Comparison of ENCODE assay signal across 1 cellular context in the genomic region with DNA sequence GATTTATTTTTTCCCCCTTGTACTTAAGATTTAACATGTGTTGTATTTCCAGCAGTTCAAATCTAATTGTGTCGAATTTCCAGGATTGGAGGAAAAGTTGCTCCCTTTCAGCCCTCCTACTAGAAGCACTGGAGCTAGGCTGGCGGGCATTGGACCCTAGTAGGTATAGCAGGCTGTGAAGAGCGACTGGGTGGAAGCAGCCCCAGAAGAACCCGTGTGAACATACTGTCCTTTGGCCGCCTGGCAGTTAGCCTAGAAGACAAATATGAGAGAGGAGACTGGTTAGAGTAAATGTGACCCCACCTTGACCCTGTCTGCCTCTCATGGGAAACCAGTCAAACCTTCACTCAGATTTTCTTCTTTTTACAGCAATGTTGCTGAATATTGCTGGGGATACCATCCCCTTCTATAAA.
TF ChIP-seq lines count a peak whose summit lies in the region.

No MANE protein-coding gene starts in this region.

TF ChIP-seq in HepG2, 621 proteins besides CTCF, POLR2A, EP300 and RAD21 (continued from another document and continues in another):
- TF ChIP-seq ZNF589 (CRISPR knock-in tag; conservative IDR thresholded peaks at IDR 0.05) (no peak), SP5 (CRISPR knock-in tag; IDR thresholded peaks at IDR 0.05; ENCODE audit: borderline replicate concordance, low read depth) (no peak), HMGA1 (CRISPR knock-in tag; conservative IDR thresholded peaks at IDR 0.05) (no peak), ZNF552 (CRISPR knock-in tag; IDR thresholded peaks at IDR 0.05; ENCODE audit: borderline replicate concordance) (no peak), ZIK1 (CRISPR knock-in tag; IDR thresholded peaks at IDR 0.05; ENCODE audit: borderline replicate concordance, low read depth) (no peak), BRD4 (CRISPR knock-in tag; IDR thresholded peaks at IDR 0.05) (no peak), ZSCAN31 (CRISPR knock-in tag; IDR thresholded peaks at IDR 0.05; ENCODE audit: low read depth) (peak; percentile 83; the same call in 1 of the 2 replicates), ZNF460 (CRISPR knock-in tag; IDR thresholded peaks at IDR 0.05; ENCODE audit: borderline replicate concordance) (no peak), RNF2 (conservative IDR thresholded peaks at IDR 0.05; ENCODE audit: low read depth) (no peak), RBM39 (IDR thresholded peaks at IDR 0.05; ENCODE audit: low read depth, low read length, poor library complexity, severe bottlenecking) (no peak), ARNTL (CRISPR knock-in tag; IDR thresholded peaks at IDR 0.05) (peak; percentile 34; the same call in 1 of the 2 replicates), ZNF253 (CRISPR knock-in tag; IDR thresholded peaks at IDR 0.05; ENCODE audit: borderline replicate concordance) (no peak), FOXO1 (CRISPR knock-in tag; IDR thresholded peaks at IDR 0.05) (peak; percentile 70; the same call in 1 of the 2 replicates), ZNF556 (CRISPR knock-in tag; IDR thresholded peaks at IDR 0.05; ENCODE audit: borderline replicate concordance) (no peak; the same call in 1 of the 2 replicates), ZNF44 (CRISPR knock-in tag; IDR thresholded peaks at IDR 0.05) (peak; percentile 87), GTF3A (CRISPR knock-in tag; conservative IDR thresholded peaks at IDR 0.05) (no peak), ZNF501 (CRISPR knock-in tag; IDR thresholded peaks at IDR 0.05) (peak; percentile 36; the same call in 1 of the 2 replicates), BORCS8-MEF2B (CRISPR knock-in tag; IDR thresholded peaks at IDR 0.05) (peak; percentile 74), ZMYM2 (CRISPR knock-in tag; IDR thresholded peaks at IDR 0.05) (no peak), ZZZ3 (CRISPR knock-in tag; IDR thresholded peaks at IDR 0.05; ENCODE audit: borderline replicate concordance) (no peak), JUND (CRISPR knock-in tag; IDR thresholded peaks at IDR 0.05) (no peak), SIN3A (IDR thresholded peaks at IDR 0.05; ENCODE audit: borderline replicate concordance, low read depth, low read length) (no peak), TARDBP (CRISPR knock-in tag; IDR thresholded peaks at IDR 0.05) (peak; percentile 88), ZNF546 (CRISPR knock-in tag; conservative IDR thresholded peaks at IDR 0.05) (no peak), ZNF850 (CRISPR knock-in tag; conservative IDR thresholded peaks at IDR 0.05) (no peak), TBP (CRISPR knock-in tag; IDR thresholded peaks at IDR 0.05) (no peak), ZNF577 (CRISPR knock-in tag; IDR thresholded peaks at IDR 0.05; ENCODE audit: borderline replicate concordance, low read depth) (no peak), ZNF747 (CRISPR knock-in tag; IDR thresholded peaks at IDR 0.05; ENCODE audit: borderline replicate concordance) (no peak), TOPORS (CRISPR knock-in tag; IDR thresholded peaks at IDR 0.05) (0 out of 2 replicates have a peak, but pooled peaks have one; percentile 47), ZNF737 (CRISPR knock-in tag; IDR thresholded peaks at IDR 0.05; ENCODE audit: borderline replicate concordance) (no peak), GZF1 (CRISPR knock-in tag; IDR thresholded peaks at IDR 0.05) (no peak), CENPT (CRISPR knock-in tag; IDR thresholded peaks at IDR 0.05; ENCODE audit: low read depth) (no peak), SNAI1 (CRISPR knock-in tag; IDR thresholded peaks at IDR 0.05; ENCODE audit: borderline replicate concordance) (no peak)
- TF ChIP-seq, protein P1, sequence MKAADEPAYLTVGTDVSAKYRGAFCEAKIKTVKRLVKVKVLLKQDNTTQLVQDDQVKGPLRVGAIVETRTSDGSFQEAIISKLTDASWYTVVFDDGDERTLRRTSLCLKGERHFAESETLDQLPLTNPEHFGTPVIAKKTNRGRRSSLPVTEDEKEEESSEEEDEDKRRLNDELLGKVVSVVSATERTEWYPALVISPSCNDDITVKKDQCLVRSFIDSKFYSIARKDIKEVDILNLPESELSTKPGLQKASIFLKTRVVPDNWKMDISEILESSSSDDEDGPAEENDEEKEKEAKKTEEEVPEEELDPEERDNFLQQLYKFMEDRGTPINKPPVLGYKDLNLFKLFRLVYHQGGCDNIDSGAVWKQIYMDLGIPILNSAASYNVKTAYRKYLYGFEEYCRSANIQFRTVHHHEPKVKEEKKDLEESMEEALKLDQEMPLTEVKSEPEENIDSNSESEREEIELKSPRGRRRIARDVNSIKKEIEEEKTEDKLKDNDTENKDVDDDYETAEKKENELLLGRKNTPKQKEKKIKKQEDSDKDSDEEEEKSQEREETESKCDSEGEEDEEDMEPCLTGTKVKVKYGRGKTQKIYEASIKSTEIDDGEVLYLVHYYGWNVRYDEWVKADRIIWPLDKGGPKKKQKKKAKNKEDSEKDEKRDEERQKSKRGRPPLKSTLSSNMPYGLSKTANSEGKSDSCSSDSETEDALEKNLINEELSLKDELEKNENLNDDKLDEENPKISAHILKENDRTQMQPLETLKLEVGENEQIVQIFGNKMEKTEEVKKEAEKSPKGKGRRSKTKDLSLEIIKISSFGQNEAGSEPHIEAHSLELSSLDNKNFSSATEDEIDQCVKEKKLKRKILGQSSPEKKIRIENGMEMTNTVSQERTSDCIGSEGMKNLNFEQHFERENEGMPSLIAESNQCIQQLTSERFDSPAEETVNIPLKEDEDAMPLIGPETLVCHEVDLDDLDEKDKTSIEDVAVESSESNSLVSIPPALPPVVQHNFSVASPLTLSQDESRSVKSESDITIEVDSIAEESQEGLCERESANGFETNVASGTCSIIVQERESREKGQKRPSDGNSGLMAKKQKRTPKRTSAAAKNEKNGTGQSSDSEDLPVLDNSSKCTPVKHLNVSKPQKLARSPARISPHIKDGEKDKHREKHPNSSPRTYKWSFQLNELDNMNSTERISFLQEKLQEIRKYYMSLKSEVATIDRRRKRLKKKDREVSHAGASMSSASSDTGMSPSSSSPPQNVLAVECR (CRISPR knock-in tag; IDR thresholded peaks at IDR 0.05; ENCODE audit: borderline replicate concordance), result peak; percentile 47; the same call in 1 of the 2 replicates
- TF ChIP-seq, protein P2, sequence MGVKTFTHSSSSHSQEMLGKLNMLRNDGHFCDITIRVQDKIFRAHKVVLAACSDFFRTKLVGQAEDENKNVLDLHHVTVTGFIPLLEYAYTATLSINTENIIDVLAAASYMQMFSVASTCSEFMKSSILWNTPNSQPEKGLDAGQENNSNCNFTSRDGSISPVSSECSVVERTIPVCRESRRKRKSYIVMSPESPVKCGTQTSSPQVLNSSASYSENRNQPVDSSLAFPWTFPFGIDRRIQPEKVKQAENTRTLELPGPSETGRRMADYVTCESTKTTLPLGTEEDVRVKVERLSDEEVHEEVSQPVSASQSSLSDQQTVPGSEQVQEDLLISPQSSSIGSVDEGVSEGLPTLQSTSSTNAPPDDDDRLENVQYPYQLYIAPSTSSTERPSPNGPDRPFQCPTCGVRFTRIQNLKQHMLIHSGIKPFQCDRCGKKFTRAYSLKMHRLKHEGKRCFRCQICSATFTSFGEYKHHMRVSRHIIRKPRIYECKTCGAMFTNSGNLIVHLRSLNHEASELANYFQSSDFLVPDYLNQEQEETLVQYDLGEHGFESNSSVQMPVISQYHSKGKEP (CRISPR knock-in tag; IDR thresholded peaks at IDR 0.05), result no peak
- TF ChIP-seq, protein P3, sequence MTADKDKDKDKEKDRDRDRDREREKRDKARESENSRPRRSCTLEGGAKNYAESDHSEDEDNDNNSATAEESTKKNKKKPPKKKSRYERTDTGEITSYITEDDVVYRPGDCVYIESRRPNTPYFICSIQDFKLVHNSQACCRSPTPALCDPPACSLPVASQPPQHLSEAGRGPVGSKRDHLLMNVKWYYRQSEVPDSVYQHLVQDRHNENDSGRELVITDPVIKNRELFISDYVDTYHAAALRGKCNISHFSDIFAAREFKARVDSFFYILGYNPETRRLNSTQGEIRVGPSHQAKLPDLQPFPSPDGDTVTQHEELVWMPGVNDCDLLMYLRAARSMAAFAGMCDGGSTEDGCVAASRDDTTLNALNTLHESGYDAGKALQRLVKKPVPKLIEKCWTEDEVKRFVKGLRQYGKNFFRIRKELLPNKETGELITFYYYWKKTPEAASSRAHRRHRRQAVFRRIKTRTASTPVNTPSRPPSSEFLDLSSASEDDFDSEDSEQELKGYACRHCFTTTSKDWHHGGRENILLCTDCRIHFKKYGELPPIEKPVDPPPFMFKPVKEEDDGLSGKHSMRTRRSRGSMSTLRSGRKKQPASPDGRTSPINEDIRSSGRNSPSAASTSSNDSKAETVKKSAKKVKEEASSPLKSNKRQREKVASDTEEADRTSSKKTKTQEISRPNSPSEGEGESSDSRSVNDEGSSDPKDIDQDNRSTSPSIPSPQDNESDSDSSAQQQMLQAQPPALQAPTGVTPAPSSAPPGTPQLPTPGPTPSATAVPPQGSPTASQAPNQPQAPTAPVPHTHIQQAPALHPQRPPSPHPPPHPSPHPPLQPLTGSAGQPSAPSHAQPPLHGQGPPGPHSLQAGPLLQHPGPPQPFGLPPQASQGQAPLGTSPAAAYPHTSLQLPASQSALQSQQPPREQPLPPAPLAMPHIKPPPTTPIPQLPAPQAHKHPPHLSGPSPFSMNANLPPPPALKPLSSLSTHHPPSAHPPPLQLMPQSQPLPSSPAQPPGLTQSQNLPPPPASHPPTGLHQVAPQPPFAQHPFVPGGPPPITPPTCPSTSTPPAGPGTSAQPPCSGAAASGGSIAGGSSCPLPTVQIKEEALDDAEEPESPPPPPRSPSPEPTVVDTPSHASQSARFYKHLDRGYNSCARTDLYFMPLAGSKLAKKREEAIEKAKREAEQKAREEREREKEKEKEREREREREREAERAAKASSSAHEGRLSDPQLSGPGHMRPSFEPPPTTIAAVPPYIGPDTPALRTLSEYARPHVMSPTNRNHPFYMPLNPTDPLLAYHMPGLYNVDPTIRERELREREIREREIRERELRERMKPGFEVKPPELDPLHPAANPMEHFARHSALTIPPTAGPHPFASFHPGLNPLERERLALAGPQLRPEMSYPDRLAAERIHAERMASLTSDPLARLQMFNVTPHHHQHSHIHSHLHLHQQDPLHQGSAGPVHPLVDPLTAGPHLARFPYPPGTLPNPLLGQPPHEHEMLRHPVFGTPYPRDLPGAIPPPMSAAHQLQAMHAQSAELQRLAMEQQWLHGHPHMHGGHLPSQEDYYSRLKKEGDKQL (CRISPR knock-in tag; IDR thresholded peaks at IDR 0.05; ENCODE audit: low read depth), result no peak
- TF ChIP-seq, protein P4, sequence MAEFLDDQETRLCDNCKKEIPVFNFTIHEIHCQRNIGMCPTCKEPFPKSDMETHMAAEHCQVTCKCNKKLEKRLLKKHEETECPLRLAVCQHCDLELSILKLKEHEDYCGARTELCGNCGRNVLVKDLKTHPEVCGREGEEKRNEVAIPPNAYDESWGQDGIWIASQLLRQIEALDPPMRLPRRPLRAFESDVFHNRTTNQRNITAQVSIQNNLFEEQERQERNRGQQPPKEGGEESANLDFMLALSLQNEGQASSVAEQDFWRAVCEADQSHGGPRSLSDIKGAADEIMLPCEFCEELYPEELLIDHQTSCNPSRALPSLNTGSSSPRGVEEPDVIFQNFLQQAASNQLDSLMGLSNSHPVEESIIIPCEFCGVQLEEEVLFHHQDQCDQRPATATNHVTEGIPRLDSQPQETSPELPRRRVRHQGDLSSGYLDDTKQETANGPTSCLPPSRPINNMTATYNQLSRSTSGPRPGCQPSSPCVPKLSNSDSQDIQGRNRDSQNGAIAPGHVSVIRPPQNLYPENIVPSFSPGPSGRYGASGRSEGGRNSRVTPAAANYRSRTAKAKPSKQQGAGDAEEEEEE (CRISPR knock-in tag; IDR thresholded peaks at IDR 0.05; ENCODE audit: borderline replicate concordance), result no peak
- TF ChIP-seq, protein P5, sequence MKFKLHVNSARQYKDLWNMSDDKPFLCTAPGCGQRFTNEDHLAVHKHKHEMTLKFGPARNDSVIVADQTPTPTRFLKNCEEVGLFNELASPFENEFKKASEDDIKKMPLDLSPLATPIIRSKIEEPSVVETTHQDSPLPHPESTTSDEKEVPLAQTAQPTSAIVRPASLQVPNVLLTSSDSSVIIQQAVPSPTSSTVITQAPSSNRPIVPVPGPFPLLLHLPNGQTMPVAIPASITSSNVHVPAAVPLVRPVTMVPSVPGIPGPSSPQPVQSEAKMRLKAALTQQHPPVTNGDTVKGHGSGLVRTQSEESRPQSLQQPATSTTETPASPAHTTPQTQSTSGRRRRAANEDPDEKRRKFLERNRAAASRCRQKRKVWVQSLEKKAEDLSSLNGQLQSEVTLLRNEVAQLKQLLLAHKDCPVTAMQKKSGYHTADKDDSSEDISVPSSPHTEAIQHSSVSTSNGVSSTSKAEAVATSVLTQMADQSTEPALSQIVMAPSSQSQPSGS (CRISPR knock-in tag; IDR thresholded peaks at IDR 0.05), result 0 out of 2 replicates have a peak, but pooled peaks have one; percentile 40
- TF ChIP-seq, protein P6, sequence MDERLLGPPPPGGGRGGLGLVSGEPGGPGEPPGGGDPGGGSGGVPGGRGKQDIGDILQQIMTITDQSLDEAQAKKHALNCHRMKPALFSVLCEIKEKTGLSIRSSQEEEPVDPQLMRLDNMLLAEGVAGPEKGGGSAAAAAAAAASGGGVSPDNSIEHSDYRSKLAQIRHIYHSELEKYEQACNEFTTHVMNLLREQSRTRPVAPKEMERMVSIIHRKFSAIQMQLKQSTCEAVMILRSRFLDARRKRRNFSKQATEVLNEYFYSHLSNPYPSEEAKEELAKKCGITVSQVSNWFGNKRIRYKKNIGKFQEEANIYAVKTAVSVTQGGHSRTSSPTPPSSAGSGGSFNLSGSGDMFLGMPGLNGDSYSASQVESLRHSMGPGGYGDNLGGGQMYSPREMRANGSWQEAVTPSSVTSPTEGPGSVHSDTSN (CRISPR knock-in tag; IDR thresholded peaks at IDR 0.05), result no peak
- TF ChIP-seq, protein P7, sequence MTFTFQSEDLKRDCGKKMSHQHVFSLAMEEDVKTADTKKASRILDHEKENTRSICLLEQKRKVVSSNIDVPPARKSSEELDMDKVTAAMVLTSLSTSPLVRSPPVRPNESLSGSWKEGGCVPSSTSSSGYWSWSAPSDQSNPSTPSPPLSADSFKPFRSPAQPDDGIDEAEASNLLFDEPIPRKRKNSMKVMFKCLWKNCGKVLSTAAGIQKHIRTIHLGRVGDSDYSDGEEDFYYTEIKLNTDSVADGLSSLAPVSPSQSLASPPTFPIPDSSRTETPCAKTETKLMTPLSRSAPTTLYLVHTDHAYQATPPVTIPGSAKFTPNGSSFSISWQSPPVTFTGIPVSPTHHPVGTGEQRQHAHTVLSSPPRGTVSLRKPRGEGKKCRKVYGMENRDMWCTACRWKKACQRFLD (CRISPR knock-in tag; IDR thresholded peaks at IDR 0.05; ENCODE audit: borderline replicate concordance), result no peak
- TF ChIP-seq, protein P8, sequence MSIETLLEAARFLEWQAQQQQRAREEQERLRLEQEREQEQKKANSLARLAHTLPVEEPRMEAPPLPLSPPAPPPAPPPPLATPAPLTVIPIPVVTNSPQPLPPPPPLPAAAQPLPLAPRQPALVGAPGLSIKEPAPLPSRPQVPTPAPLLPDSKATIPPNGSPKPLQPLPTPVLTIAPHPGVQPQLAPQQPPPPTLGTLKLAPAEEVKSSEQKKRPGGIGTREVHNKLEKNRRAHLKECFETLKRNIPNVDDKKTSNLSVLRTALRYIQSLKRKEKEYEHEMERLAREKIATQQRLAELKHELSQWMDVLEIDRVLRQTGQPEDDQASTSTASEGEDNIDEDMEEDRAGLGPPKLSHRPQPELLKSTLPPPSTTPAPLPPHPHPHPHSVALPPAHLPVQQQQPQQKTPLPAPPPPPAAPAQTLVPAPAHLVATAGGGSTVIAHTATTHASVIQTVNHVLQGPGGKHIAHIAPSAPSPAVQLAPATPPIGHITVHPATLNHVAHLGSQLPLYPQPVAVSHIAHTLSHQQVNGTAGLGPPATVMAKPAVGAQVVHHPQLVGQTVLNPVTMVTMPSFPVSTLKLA (IDR thresholded peaks at IDR 0.05), result no peak
- TF ChIP-seq, protein P9, sequence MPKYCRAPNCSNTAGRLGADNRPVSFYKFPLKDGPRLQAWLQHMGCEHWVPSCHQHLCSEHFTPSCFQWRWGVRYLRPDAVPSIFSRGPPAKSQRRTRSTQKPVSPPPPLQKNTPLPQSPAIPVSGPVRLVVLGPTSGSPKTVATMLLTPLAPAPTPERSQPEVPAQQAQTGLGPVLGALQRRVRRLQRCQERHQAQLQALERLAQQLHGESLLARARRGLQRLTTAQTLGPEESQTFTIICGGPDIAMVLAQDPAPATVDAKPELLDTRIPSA (CRISPR knock-in tag; IDR thresholded peaks at IDR 0.05; ENCODE audit: borderline replicate concordance), result no peak
